Comparison of ENCODE assay signal across 1 cellular context in the genomic region with DNA sequence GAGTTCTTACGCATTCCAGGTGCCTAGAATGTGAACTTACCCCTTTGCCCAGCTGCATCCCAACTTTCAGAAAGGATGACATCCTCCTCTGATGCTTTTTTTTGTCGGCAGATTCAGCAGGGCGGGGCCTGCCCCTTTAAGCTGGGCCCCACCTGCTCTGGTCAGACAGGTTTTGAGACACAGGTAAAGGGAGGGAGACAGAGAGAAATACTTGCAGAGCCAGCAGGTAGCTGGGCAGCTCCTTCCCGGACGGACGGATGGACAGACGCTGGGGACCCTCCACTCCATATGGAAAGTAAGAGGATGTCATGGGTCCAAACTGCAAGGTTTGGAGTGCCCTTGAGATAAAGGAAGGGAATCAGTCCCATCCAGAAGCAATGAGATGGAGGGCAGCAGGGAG.
TF ChIP-seq lines count a peak whose summit lies in the region.

A gene with protein sequence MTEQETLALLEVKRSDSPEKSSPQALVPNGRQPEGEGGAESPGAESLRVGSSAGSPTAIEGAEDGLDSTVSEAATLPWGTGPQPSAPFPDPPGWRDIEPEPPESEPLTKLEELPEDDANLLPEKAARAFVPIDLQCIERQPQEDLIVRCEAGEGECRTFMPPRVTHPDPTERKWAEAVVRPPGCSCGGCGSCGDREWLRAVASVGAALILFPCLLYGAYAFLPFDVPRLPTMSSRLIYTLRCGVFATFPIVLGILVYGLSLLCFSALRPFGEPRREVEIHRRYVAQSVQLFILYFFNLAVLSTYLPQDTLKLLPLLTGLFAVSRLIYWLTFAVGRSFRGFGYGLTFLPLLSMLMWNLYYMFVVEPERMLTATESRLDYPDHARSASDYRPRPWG (plus strand): TSS at position 214 of the 400 bp plus-strand sequence. CDS start 902 bp downstream, outside the sequence.

TF ChIP-seq in neural cell, 6 proteins besides CTCF, POLR2A, EP300 and RAD21 (continued from another document):
- TF ChIP-seq, protein P1, sequence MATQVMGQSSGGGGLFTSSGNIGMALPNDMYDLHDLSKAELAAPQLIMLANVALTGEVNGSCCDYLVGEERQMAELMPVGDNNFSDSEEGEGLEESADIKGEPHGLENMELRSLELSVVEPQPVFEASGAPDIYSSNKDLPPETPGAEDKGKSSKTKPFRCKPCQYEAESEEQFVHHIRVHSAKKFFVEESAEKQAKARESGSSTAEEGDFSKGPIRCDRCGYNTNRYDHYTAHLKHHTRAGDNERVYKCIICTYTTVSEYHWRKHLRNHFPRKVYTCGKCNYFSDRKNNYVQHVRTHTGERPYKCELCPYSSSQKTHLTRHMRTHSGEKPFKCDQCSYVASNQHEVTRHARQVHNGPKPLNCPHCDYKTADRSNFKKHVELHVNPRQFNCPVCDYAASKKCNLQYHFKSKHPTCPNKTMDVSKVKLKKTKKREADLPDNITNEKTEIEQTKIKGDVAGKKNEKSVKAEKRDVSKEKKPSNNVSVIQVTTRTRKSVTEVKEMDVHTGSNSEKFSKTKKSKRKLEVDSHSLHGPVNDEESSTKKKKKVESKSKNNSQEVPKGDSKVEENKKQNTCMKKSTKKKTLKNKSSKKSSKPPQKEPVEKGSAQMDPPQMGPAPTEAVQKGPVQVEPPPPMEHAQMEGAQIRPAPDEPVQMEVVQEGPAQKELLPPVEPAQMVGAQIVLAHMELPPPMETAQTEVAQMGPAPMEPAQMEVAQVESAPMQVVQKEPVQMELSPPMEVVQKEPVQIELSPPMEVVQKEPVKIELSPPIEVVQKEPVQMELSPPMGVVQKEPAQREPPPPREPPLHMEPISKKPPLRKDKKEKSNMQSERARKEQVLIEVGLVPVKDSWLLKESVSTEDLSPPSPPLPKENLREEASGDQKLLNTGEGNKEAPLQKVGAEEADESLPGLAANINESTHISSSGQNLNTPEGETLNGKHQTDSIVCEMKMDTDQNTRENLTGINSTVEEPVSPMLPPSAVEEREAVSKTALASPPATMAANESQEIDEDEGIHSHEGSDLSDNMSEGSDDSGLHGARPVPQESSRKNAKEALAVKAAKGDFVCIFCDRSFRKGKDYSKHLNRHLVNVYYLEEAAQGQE (IDR thresholded peaks at IDR 0.05; ENCODE audit: borderline replicate concordance), result no peak
